Comparison of ENCODE assay signal across 1 cellular context in genomic region chr22:38707346-38707745, GRCh38.
TF ChIP-seq lines count a peak whose summit lies in the region.

No MANE protein-coding gene starts in this region.

TF ChIP-seq in HCT116, 20 proteins besides CTCF, POLR2A, EP300 and RAD21:
- no peak for TF ChIP-seq REST (IDR thresholded peaks at IDR 0.05; ENCODE audit: low read depth)
- peak; percentile 55; the same call in 1 of the 2 replicates for TF ChIP-seq JUND (IDR thresholded peaks at IDR 0.05)
- TF ChIP-seq ZFX (IDR thresholded peaks at IDR 0.05), result no peak
- peak; percentile 65 for TF ChIP-seq SP1 (IDR thresholded peaks at IDR 0.05; ENCODE audit: low read depth)
- TF ChIP-seq MAX (IDR thresholded peaks at IDR 0.05), result peak; percentile 77
- TF ChIP-seq ZBTB33 (IDR thresholded peaks at IDR 0.05; ENCODE audit: extremely low read depth, insufficient replicate concordance, low read length), result no peak
- TF ChIP-seq SRF (IDR thresholded peaks at IDR 0.05; ENCODE audit: low read depth), result no peak
- TF ChIP-seq CEBPB (IDR thresholded peaks at IDR 0.05; ENCODE audit: low read depth), result no peak
- TF ChIP-seq TCF7L2 (IDR thresholded peaks at IDR 0.05; ENCODE audit: borderline replicate concordance, extremely low read depth, insufficient read depth, insufficient read length), result no peak
- peak; percentile 72 for TF ChIP-seq FOSL1 (IDR thresholded peaks at IDR 0.05; ENCODE audit: low read depth)
- peak; percentile 59; the same call in 1 of the 2 replicates for TF ChIP-seq CBX3 (IDR thresholded peaks at IDR 0.05; ENCODE audit: low read depth)
- TF ChIP-seq EZH2 (IDR thresholded peaks at IDR 0.05), result no peak
- TF ChIP-seq EGR1 (IDR thresholded peaks at IDR 0.05; ENCODE audit: low read depth), result no peak
TF ChIP-seq in HCT116: peak in this region for 5.
